ENCODE assay signal across 8 cellular contexts in genomic region chr12:106248849-106249371, GRCh38. TPM values are rescaled to one million over a fixed set of nuclear protein-coding genes. Genes with fewer than 3 reads are reported as not detected.
DNase-seq lines count a peak whose midpoint lies in the region; ATAC-seq, FAIRE-seq and TF ChIP-seq lines count a peak whose summit lies in the region.

No MANE protein-coding gene starts in this region.

- ATAC-seq in activated CD8-positive, alpha-beta T cell treated with anti-CD3 and anti-CD28 coated beads, Interleukin-2, amount 10 ng/mL, durations not matched to agents 7 days and 5 days, result no peak
- no peak for ATAC-seq in HG02798 (IDR thresholded peaks at IDR 0.05; ENCODE audit: poor library complexity, unreplicated experiment)

- peak in 1 of 4 donors; percentile 7 for TF ChIP-seq POLR2A in esophagus squamous epithelium (IDR thresholded peaks at IDR 0.05)

- TF ChIP-seq CTCF in AG10803 (conservative IDR thresholded peaks at IDR 0.05; ENCODE audit: low read length) (no peak), esophagus squamous epithelium (IDR thresholded peaks at IDR 0.05) (no peak), neural progenitor cell (IDR thresholded peaks at IDR 0.05) (no peak)

- peak overlapping the region; percentile 54 for H3K4me3 Mint-ChIP-seq in activated CD8-positive, alpha-beta T cell treated with anti-CD3 and anti-CD28 coated beads, Interleukin-2, amount 10 ng/mL, durations not matched to agents 7 days and 5 days
- peak overlapping the region; percentile 86 for H3K4me3 Mint-ChIP-seq in neural progenitor cell

- H3K4me1 Mint-ChIP-seq in activated CD8-positive, alpha-beta T cell treated with anti-CD3 and anti-CD28 coated beads, Interleukin-2, amount 10 ng/mL, durations not matched to agents 7 days and 5 days (ENCODE audit: low read depth), result peaks cover 12% of the 10 kb centered on the region
- peaks cover 37% of the 10 kb centered on the region for H3K4me1 Mint-ChIP-seq in neural progenitor cell

- no peak overlapping the region for H3K27ac ChIP-seq in HUES6 (ENCODE audit: low read depth, low read length)
- peak overlapping the region; percentile 94 to 99 (median 98) for H3K27ac ChIP-seq in esophagus squamous epithelium
- no peak overlapping the region for H3K27ac ChIP-seq in neural progenitor cell

- peaks cover 33% of the 10 kb centered on the region for H4K20me1 ChIP-seq in neural progenitor cell (ENCODE audit: low read depth)

- H3K9me3 ChIP-seq in HUES6 (ENCODE audit: control insufficient read depth, insufficient read depth, low read depth, low read length) (no peaks in the 10 kb centered on the region), esophagus squamous epithelium (no peaks in the 10 kb centered on the region), neural progenitor cell (ENCODE audit: low read depth) (no peaks in the 10 kb centered on the region)

- H3F3A ChIP-seq in neural progenitor cell (ENCODE audit: low read depth), result peaks cover 27% of the 10 kb centered on the region

- POLR2A ChIA-PET in activated CD8-positive, alpha-beta T cell treated with anti-CD3 and anti-CD28 coated beads, Interleukin-2, amount 10 ng/mL, durations not matched to agents 7 days and 5 days (lab: Charles Lee), result interaction anchor here (0.6 kb wide), 1 partner anchor 1107 kb away, joined by 3 read pairs; no protein-coding TSS in a partner anchor

- 20 to 29% methylated on average over 10 to 12 of the region's 12 CpGs for WGBS in esophagus squamous epithelium, 2 donors

- peak overlapping the region; percentile 93 for H3K4me2 ChIP-seq in neural progenitor cell

- H3K4me1 ChIP-seq in HUES6 (ENCODE audit: control insufficient read depth, insufficient read depth, low read length) (peaks cover 17% of the 10 kb centered on the region), esophagus squamous epithelium (peaks cover 24 to 56% (median 28%) of the 10 kb centered on the region in 3 donors), neural progenitor cell (peaks cover 22% of the 10 kb centered on the region)

- H3K27me3 ChIP-seq in HUES6 (ENCODE audit: control insufficient read depth, insufficient read depth, low read length) (no peaks in the 10 kb centered on the region), esophagus squamous epithelium (no peaks in the 10 kb centered on the region), neural progenitor cell (peaks cover 10% of the 10 kb centered on the region)

- peaks cover 12% of the 10 kb centered on the region for H3K27me3 Mint-ChIP-seq in activated CD8-positive, alpha-beta T cell treated with anti-CD3 and anti-CD28 coated beads, Interleukin-2, amount 10 ng/mL, durations not matched to agents 7 days and 5 days (ENCODE audit: low read depth)
- no peaks in the 10 kb centered on the region for H3K27me3 Mint-ChIP-seq in neural progenitor cell (ENCODE audit: insufficient read depth, low read depth)

- H3K27ac Mint-ChIP-seq in activated CD8-positive, alpha-beta T cell treated with anti-CD3 and anti-CD28 coated beads, Interleukin-2, amount 10 ng/mL, durations not matched to agents 7 days and 5 days, result no peak overlapping the region
- H3K27ac Mint-ChIP-seq in neural progenitor cell, result peak overlapping the region; percentile 74

- CTCF ChIA-PET in activated CD8-positive, alpha-beta T cell treated with anti-CD3 and anti-CD28 coated beads, Interleukin-2, amount 10 ng/mL, durations not matched to agents 7 days and 5 days (lab: Charles Lee), result interaction anchor here (1.4 to 1.9 kb wide), 3 partner anchors 19 to 33 kb away, joined by 3 to 7 read pairs (median 6); no protein-coding TSS in a partner anchor

- peak overlapping the region; percentile 75 for H3K9ac ChIP-seq in HUES6 (ENCODE audit: low read length)
- no peak overlapping the region for H3K9ac ChIP-seq in neural progenitor cell

- H2AFZ ChIP-seq in neural progenitor cell (replicated peaks), result peak overlapping the region; percentile 96

- DNase-seq in AG10803 (ENCODE audit: low read depth) (peak; percentile 66), esophagus squamous epithelium (lab: John Stamatoyannopoulos, UW) (no peak), neural progenitor cell (ENCODE audit: low spot score) (no peak), SW480 (ENCODE audit: low spot score) (no peak), urothelium cell line (ENCODE audit: low spot score) (no peak)
- no peak for DNase-seq in activated CD8-positive, alpha-beta T cell treated with anti-CD3 and anti-CD28 coated beads, Interleukin-2, amount 10 ng/mL, durations not matched to agents 7 days and 5 days

- intact Hi-C loops in esophagus squamous epithelium (cut with DNase I), result no loop called here

- H3K4me3 ChIP-seq in AG10803 (ENCODE audit: low read length) (peak overlapping the region; percentile 87), HUES6 (ENCODE audit: low read depth, low read length) (peak overlapping the region; percentile 88), esophagus squamous epithelium (peak overlapping the region; percentile 68 to 93 (median 80)), neural progenitor cell (peak overlapping the region; percentile 81)

- H3K36me3 Mint-ChIP-seq in activated CD8-positive, alpha-beta T cell treated with anti-CD3 and anti-CD28 coated beads, Interleukin-2, amount 10 ng/mL, durations not matched to agents 7 days and 5 days (ENCODE audit: low read depth), result no peaks in the 10 kb centered on the region
- H3K36me3 Mint-ChIP-seq in neural progenitor cell, result peaks cover 5% of the 10 kb centered on the region

- H3K36me3 ChIP-seq in HUES6 (ENCODE audit: control insufficient read depth, insufficient read depth, low read length) (peaks cover 3% of the 10 kb centered on the region), esophagus squamous epithelium (peaks cover 0 to 7% (median 0%) of the 10 kb centered on the region in 3 donors), neural progenitor cell (no peaks in the 10 kb centered on the region)

- FAIRE-seq in urothelium cell line (lab: Jason Lieb, UNC), result no peak

- no peaks in the 10 kb centered on the region for H3K9me3 Mint-ChIP-seq in activated CD8-positive, alpha-beta T cell treated with anti-CD3 and anti-CD28 coated beads, Interleukin-2, amount 10 ng/mL, durations not matched to agents 7 days and 5 days (ENCODE audit: insufficient read depth)
- no peaks in the 10 kb centered on the region for H3K9me3 Mint-ChIP-seq in neural progenitor cell

- H3K79me2 ChIP-seq in neural progenitor cell (ENCODE audit: low read depth), result peaks cover 28% of the 10 kb centered on the region

RNA-seq across cellular contexts. Expression of gene CKAP4, which starts 1.1 kb away (rescaled TPM):
- total RNA-seq in activated CD8-positive, alpha-beta T cell treated with anti-CD3 and anti-CD28 coated beads, Interleukin-2, amount 10 ng/mL, durations not matched to agents 7 days and 5 days, result under 1 TPM; 0.47 to 0.52 TPM
- 100 to 1,000 TPM in 2 of 4 donors, 10 to 100 TPM in 2; 58.9 to 127 (median 103) TPM for total RNA-seq in esophagus squamous epithelium
- total RNA-seq in neural progenitor cell (ENCODE audit: low replicate concordance), result 58.7 and 64.3 TPM in 2 replicates

RNA-seq across cellular contexts. Expression of gene TCP11L2, which starts 53.6 kb away (rescaled TPM):
- total RNA-seq in activated CD8-positive, alpha-beta T cell treated with anti-CD3 and anti-CD28 coated beads, Interleukin-2, amount 10 ng/mL, durations not matched to agents 7 days and 5 days, result 1 to 10 TPM; 5.9 to 6.4 TPM
- 10 to 100 TPM; 17.3 to 52.8 (median 27.7) TPM for total RNA-seq in esophagus squamous epithelium
- total RNA-seq in neural progenitor cell (ENCODE audit: low replicate concordance), result 7.8 and 8.8 TPM in 2 replicates

Comparison
In these comparisons a context has a peak if more than half of its experiments do, and no peak if none do; other contexts are left out.
1. H3K27ac ChIP-seq: peak in esophagus squamous epithelium (4 of 4); none in HUES6 (single experiment) and neural progenitor cell (single experiment).
2. RNA of gene CKAP4, which starts 1.1 kb away (total RNA-seq): 58.9 to 127 TPM in esophagus squamous epithelium and 58.7 to 64.3 TPM in neural progenitor cell; 0.47 to 0.52 TPM in activated CD8-positive, alpha-beta T cell treated with anti-CD3 and anti-CD28 coated beads, Interleukin-2, amount 10 ng/mL, durations not matched to agents 7 days and 5 days; every median in the first group is over 10 times any median in the second.
3. Peak in every context shown above with its lines, with median percentiles within 50 percentile points of each other: H3K4me3 ChIP-seq.